ENCODE assay signal across 8 cellular contexts in genomic region chr17:17041018-17041521, GRCh38. TPM values are rescaled to one million over a fixed set of nuclear protein-coding genes. Genes with fewer than 3 reads are reported as not detected.
DNase-seq lines count a peak whose midpoint lies in the region; ATAC-seq and TF ChIP-seq lines count a peak whose summit lies in the region.

No MANE protein-coding gene starts in this region.

- DNase-seq in DMS53 treated with DMSO at 0.1 percent for 48 hours (lab: John Stamatoyannopoulos, UW; ENCODE audit: unreplicated experiment) (peak; percentile 62), NCI-H1694 treated with DMSO at 0.1 percent for 48 hours (lab: John Stamatoyannopoulos, UW) (peak; percentile 95), ascending aorta (ENCODE audit: low spot score in 2 of 2) (no peak), right lobe of liver (peak in 1 of 3 donors; percentile 66), upper lobe of left lung (no peak), GM20000 (ENCODE audit: low spot score) (no peak)
- no peak for DNase-seq in activated CD4-positive, alpha-beta T cell treated with anti-CD3 and anti-CD28 coated beads for 4 hours

- no peaks in the 10 kb centered on the region for H3K36me3 ChIP-seq in ascending aorta
- H3K36me3 ChIP-seq in right lobe of liver: no peaks in the 10 kb centered on the region
- no peaks in the 10 kb centered on the region for H3K36me3 ChIP-seq in upper lobe of left lung

- ATAC-seq in right lobe of liver: peak in 2 of 4 donors; percentile 27 to 29
- ATAC-seq in upper lobe of left lung (ENCODE audit: low FRiP score in 2 of 2): no peak
- ATAC-seq in GM18517 (IDR thresholded peaks at IDR 0.05; ENCODE audit: unreplicated experiment): no peak

- H3K9me3 ChIP-seq in ascending aorta (no peaks in the 10 kb centered on the region), right lobe of liver (no peaks in the 10 kb centered on the region), upper lobe of left lung (no peaks in the 10 kb centered on the region)

- H3K27ac ChIP-seq in ascending aorta (peak overlapping the region; percentile 57 to 58), right lobe of liver (peak overlapping the region in 2 of 3 donors; percentile 41 to 74), upper lobe of left lung (peak overlapping the region in 3 of 4 donors; percentile 53 to 77 (median 72))

- intact Hi-C loops in ascending aorta (cut with DNase I): loop anchor here (5.0 kb wide), 2 partner anchors 34 to 196 kb away; partner anchors contain the start of gene FLCN
- intact Hi-C loops in right lobe of liver (cut with DNase I): no loop called here

- WGBS in right lobe of liver (ENCODE audit: insufficient coverage, low coverage, low lambda C conversion rate, missing lambda C conversion rate): 27% methylated on average over 4 of the region's 5 CpGs
- WGBS in upper lobe of left lung, 2 donors: 62 to 77% methylated on average over 5 of the region's 5 CpGs

- H3K4me1 ChIP-seq in ascending aorta: peaks cover 3 to 27% of the 10 kb centered on the region in 2 donors
- peaks cover 0 to 52% (median 15%) of the 10 kb centered on the region in 4 donors for H3K4me1 ChIP-seq in right lobe of liver
- peaks cover 38 to 60% (median 53%) of the 10 kb centered on the region in 4 donors for H3K4me1 ChIP-seq in upper lobe of left lung

- H3K4me3 ChIP-seq in ascending aorta (peak overlapping the region in 1 of 2 donors; percentile 75), right lobe of liver (no peak overlapping the region), upper lobe of left lung (no peak overlapping the region)

- H3K27me3 ChIP-seq in ascending aorta (no peaks in the 10 kb centered on the region), right lobe of liver (no peaks in the 10 kb centered on the region), upper lobe of left lung (no peaks in the 10 kb centered on the region)

- TF ChIP-seq CTCF in ascending aorta (IDR thresholded peaks at IDR 0.05) (no peak), right lobe of liver (IDR thresholded peaks at IDR 0.05) (no peak), upper lobe of left lung (IDR thresholded peaks at IDR 0.05) (no peak), GM20000 (IDR thresholded peaks at IDR 0.05; ENCODE audit: extremely low read depth, missing control alignments) (no peak)

- TF ChIP-seq POLR2A in right lobe of liver (IDR thresholded peaks at IDR 0.05) (no peak), upper lobe of left lung (IDR thresholded peaks at IDR 0.05) (no peak)

- no peak for TF ChIP-seq EP300 in upper lobe of left lung (IDR thresholded peaks at IDR 0.05)

RNA-seq across cellular contexts. Expression of gene MPRIP, which starts 1.2 kb away (rescaled TPM):
- total RNA-seq in ascending aorta (246 TPM), right lobe of liver (10 to 100 TPM; 39.0 to 97.6 (median 76.7) TPM), upper lobe of left lung (100 to 1,000 TPM; 201 to 380 (median 285) TPM)

Comparison
In these comparisons a context has a peak if more than half of its experiments do, and no peak if none do; other contexts are left out.
1. DNase-seq: peak in DMS53 treated with DMSO at 0.1 percent for 48 hours (single experiment) and NCI-H1694 treated with DMSO at 0.1 percent for 48 hours (single experiment); none in ascending aorta (0 of 2), upper lobe of left lung (0 of 2), GM20000 (single experiment) and activated CD4-positive, alpha-beta T cell treated with anti-CD3 and anti-CD28 coated beads for 4 hours (0 of 2).
2. Peak in every context shown above with its lines, with median percentiles within 50 percentile points of each other: H3K27ac ChIP-seq.